ENCODE assay signal across 29 cellular contexts in the genomic region with DNA sequence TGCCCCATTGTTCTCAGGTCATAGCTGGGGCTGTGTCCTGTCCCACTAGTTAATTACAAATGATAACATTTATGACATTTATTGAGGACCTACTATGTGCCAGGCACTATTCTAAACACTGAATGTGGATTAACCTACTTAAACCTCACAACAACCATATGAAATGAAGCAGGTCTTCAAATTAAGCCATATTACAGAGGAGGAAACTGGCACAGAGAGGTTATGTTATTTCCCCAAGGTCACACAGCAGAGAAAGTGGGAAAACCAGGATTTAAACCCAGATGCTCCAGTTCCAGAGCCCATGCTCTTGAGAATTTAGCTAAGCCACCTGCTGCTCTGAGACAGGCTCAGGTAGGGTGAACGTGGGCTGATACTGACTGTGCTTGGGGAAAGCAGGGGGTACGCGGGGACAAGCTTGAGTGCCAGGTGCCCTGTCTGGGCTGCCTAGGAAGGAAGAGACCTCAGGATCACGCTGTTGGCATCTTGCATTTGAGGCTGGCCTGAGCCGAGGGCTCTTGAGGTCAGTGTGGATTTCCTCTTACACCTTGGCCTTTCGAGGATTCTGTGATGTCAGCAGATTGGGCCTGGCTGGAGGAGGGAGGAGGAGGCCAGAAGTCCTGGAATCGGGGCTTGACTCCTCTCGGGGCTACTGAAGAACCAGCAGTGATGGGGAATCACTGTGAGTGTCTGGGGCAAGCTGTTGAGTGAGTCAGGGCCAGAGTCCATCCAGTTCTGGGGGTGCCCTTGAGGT. TPM values are rescaled to one million over a fixed set of nuclear protein-coding genes. Genes with fewer than 3 reads are reported as not detected.
DNase-seq lines count a peak whose midpoint lies in the region; ATAC-seq and TF ChIP-seq lines count a peak whose summit lies in the region.
"Had no signal": no experiment of that assay in that cellular context is flagged by ENCODE, and none has a peak within 500 bp of the region (broad histone marks: within the 10 kb centered on the region; RNA-seq: fewer than 3 reads in every experiment).

No MANE protein-coding gene starts in this region.

- no peaks in the 10 kb centered on the region for H3K9me3 ChIP-seq in left ventricle myocardium inferior (replicated peaks)
- no peaks in the 10 kb centered on the region for H3K9me3 ChIP-seq in breast epithelium
- H3K9me3 ChIP-seq in neuronal stem cell (replicated peaks in 1 of 2; ENCODE audit: control insufficient read depth in 2 of 2, insufficient read depth in 1 of 2, low read depth in 1 of 2, low read length in 2 of 2): no peaks in the 10 kb centered on the region
- H3K9me3 ChIP-seq: BE2C, Peyer's patch, sigmoid colon had no signal

- no peak for ATAC-seq in Right ventricle myocardium superior (ENCODE audit: poor library complexity)
- no peak for ATAC-seq in GM19452 (IDR thresholded peaks at IDR 0.05; ENCODE audit: unreplicated experiment)
- ATAC-seq in GM19351 (IDR thresholded peaks at IDR 0.05; ENCODE audit: unreplicated experiment): no peak
- ATAC-seq: activated CD4-positive, CD25-positive, alpha-beta regulatory T cell treated with anti-CD3 and anti-CD28 coated beads, Interleukin-2, amount 50 U/mL, for 24 hours; activated T-cell treated with anti-CD3 and anti-CD28 coated beads, Interleukin-2, amount 50 U/mL, for 72 hours had no signal

- peak overlapping the region; percentile 27 for H3K9ac ChIP-seq in neuronal stem cell (ENCODE audit: low read depth, low read length, poor library complexity)
- H3K9ac ChIP-seq: KMS-11 had no signal

- H2AFZ ChIP-seq in neuronal stem cell (ENCODE audit: low read length): no peak overlapping the region

- H3K18ac ChIP-seq in neuronal stem cell (ENCODE audit: low read length): no peak overlapping the region

- H4K8ac ChIP-seq in neuronal stem cell (ENCODE audit: low read depth, low read length): no peak overlapping the region

- peak overlapping the region; percentile 87 for H3K27ac ChIP-seq in left ventricle myocardium inferior (replicated peaks)
- H3K27ac ChIP-seq in breast epithelium: peak overlapping the region; percentile 80 to 86
- H3K27ac ChIP-seq in neuronal stem cell (replicated peaks; ENCODE audit: low read length): no peak overlapping the region
- H3K27ac ChIP-seq: KMS-11 had no signal

- no peaks in the 10 kb centered on the region for H3K36me3 ChIP-seq in left ventricle myocardium inferior
- H3K36me3 ChIP-seq in breast epithelium: no peaks in the 10 kb centered on the region
- H3K36me3 ChIP-seq in neuronal stem cell (replicated peaks in 1 of 2; ENCODE audit: control insufficient read depth in 2 of 2, insufficient read depth in 2 of 2, low read length in 2 of 2): no peaks in the 10 kb centered on the region
- H3K36me3 ChIP-seq: BE2C, Peyer's patch, sigmoid colon had no signal

- intact Hi-C loops in left ventricle myocardium inferior (cut with micrococcal nuclease) (no loop called here), Right ventricle myocardium superior (cut with DNase I) (no loop called here), breast epithelium (cut with DNase I; ENCODE audit: low total_unique reads) (loop anchor here (5.0 to 10.0 kb wide), 2 partner anchors 745 to 1473 kb away; no protein-coding TSS in a partner anchor)

- H3K27me3 ChIP-seq in left ventricle myocardium inferior (ENCODE audit: low read depth) (no peaks in the 10 kb centered on the region), breast epithelium (peaks cover 0 to 3% of the 10 kb centered on the region in 2 donors), neuronal stem cell (ENCODE audit: control insufficient read depth in 3 of 3, insufficient read depth in 3 of 3, low read depth in 1 of 3, low read length in 3 of 3) (peaks cover 0 to 78% (median 0%) of the 10 kb centered on the region in 3 experiments)
- H3K27me3 ChIP-seq: BE2C, Peyer's patch had no signal

- H3K4me2 ChIP-seq in neuronal stem cell (ENCODE audit: insufficient read depth, low read length, poor library complexity, severe bottlenecking): no peak overlapping the region
- H3K4me2 ChIP-seq: KMS-11 had no signal

- DNase-seq in left ventricle myocardium inferior (no peak), Right ventricle myocardium superior (no peak), breast epithelium (ENCODE audit: low spot score in 2 of 2) (no peak), neuronal stem cell (ENCODE audit: low spot score) (no peak)
- DNase-seq in activated naive CD4-positive, alpha-beta T cell treated with Interleukin-2 at 50 U/mL for 16 hours: no peak
- DNase-seq: activated CD4-positive, alpha-beta memory T cell treated with anti-CD3 and anti-CD28 coated beads for 36 hours; activated naive CD4-positive, alpha-beta T cell treated with anti-CD3 and anti-CD28 coated beads for 36 hours; activated T-cell treated with anti-CD3 and anti-CD28 coated beads, Interleukin-2, amount 50 U/mL, for 72 hours; BE2C; CD8-positive, alpha-beta memory T cell; effector CD4-positive, alpha-beta T cell; midbrain; MM.1S; naive B cell; NCI-H1417; NCI-H2081; NCI-H345; Peyer's patch; SIG-M5; sigmoid colon; stimulated activated CD4-positive, alpha-beta T cell treated with anti-CD3 and anti-CD28 coated beads, Interleukin-4, amount 100 ng/mL, for 1 hour had no signal

- H2BK120ac ChIP-seq in neuronal stem cell (ENCODE audit: low read depth, low read length): no peak overlapping the region

- H3K4me3 ChIP-seq in left ventricle myocardium inferior (no peak overlapping the region), breast epithelium (no peak overlapping the region), neuronal stem cell (ENCODE audit: low read length in 2 of 2) (peak overlapping the region in 1 of 2 donors; percentile 7)
- H3K4me3 ChIP-seq: Peyer's patch, sigmoid colon had no signal

- peak overlapping the region; percentile 27 for H2BK15ac ChIP-seq in neuronal stem cell (ENCODE audit: low read length)

- H4K91ac ChIP-seq in neuronal stem cell (ENCODE audit: low read depth, low read length, poor library complexity): no peak overlapping the region

- H3K4ac ChIP-seq in neuronal stem cell (ENCODE audit: low read length): no peak overlapping the region

- H3K4me1 ChIP-seq in left ventricle myocardium inferior (peaks cover 100% of the 10 kb centered on the region), breast epithelium (peaks cover 0 to 17% of the 10 kb centered on the region in 2 donors), neuronal stem cell (ENCODE audit: control insufficient read depth in 2 of 2, insufficient read depth in 1 of 2, low read depth in 1 of 2, low read length in 2 of 2) (peaks cover 0 to 4% of the 10 kb centered on the region in 2 donors)
- H3K4me1 ChIP-seq: BE2C had no signal

- no peaks in the 10 kb centered on the region for H3K79me1 ChIP-seq in neuronal stem cell (ENCODE audit: low read depth, low read length)

- H2AK5ac ChIP-seq in neuronal stem cell (ENCODE audit: low read depth, low read length): peak overlapping the region; percentile 73

- H2BK5ac ChIP-seq in neuronal stem cell (ENCODE audit: low read length): no peak overlapping the region

- no CpG with 5 or more reads among the region's 8 CpGs for WGBS in neuronal stem cell (ENCODE audit: extremely low coverage in 2 of 2, insufficient read length in 2 of 2, insufficient replicate concordance in 1 of 2), 2 donors

- peak overlapping the region; percentile 46 for H2BK12ac ChIP-seq in neuronal stem cell (ENCODE audit: low read length)

- no peak for TF ChIP-seq CTCF in left ventricle myocardium inferior (IDR thresholded peaks at IDR 0.05; ENCODE audit: borderline replicate concordance)
- TF ChIP-seq CTCF in breast epithelium (IDR thresholded peaks at IDR 0.05): no peak

- no peak for TF ChIP-seq POLR2A in breast epithelium (IDR thresholded peaks at IDR 0.05)

- no peak overlapping the region for H3K14ac ChIP-seq in neuronal stem cell (ENCODE audit: low read length)

- H3K23ac ChIP-seq in neuronal stem cell (ENCODE audit: low read depth, low read length, poor library complexity): peak overlapping the region; percentile 9

RNA-seq across cellular contexts. Expression of a gene that starts 8.9 kb away (rescaled TPM):
- total RNA-seq in left ventricle myocardium inferior (11.2 TPM), Right ventricle myocardium superior (10.4 TPM), breast epithelium (10 to 100 TPM in 2 of 3 donors, 1 to 10 TPM in 1; 5.3 to 14.1 (median 11.5) TPM)
- polyA plus RNA-seq in neuronal stem cell (2013, experiment 1 of 2): 0.54 TPM
- 0.58 TPM for polyA plus RNA-seq in neuronal stem cell (2013, experiment 2 of 2)

RNA-seq across cellular contexts. Expression of a gene that starts 47.6 kb away (rescaled TPM):
- total RNA-seq in left ventricle myocardium inferior (21.3 TPM), Right ventricle myocardium superior (18.8 TPM), breast epithelium (10 to 100 TPM; 26.9 to 61.6 (median 50.1) TPM)
- polyA plus RNA-seq in neuronal stem cell (2013, experiment 1 of 2): 15.0 TPM
- 14.9 TPM for polyA plus RNA-seq in neuronal stem cell (2013, experiment 2 of 2)

RNA-seq across cellular contexts. Expression of a gene that starts 52.8 kb away (rescaled TPM):
- total RNA-seq in left ventricle myocardium inferior (not detected), Right ventricle myocardium superior (not detected), breast epithelium (10 to 100 TPM in 2 of 3 donors, not detected in 1; 12.8 to 33.8 TPM)
- not detected for polyA plus RNA-seq in neuronal stem cell (2013, experiment 1 of 2)
- not detected for polyA plus RNA-seq in neuronal stem cell (2013, experiment 2 of 2)
- total RNA-seq: activated CD4-positive, alpha-beta memory T cell treated with anti-CD3 and anti-CD28 coated beads for 36 hours; activated naive CD4-positive, alpha-beta T cell treated with anti-CD3 and anti-CD28 coated beads for 36 hours; activated T-cell treated with anti-CD3 and anti-CD28 coated beads, Interleukin-2, amount 50 U/mL, for 72 hours; CD8-positive, alpha-beta memory T cell; HT1080; progenitor cell of endocrine pancreas; subcutaneous adipose tissue; T-helper 2 cell treated with Interferon-gamma antibody and Interleukin-4, amounts not matched to agents 100 ng/mL and 5 ng/mL, for 36 hours had no signal
- polyA plus RNA-seq: CD8-positive, alpha-beta memory T cell had no signal
